In the genomic region with DNA sequence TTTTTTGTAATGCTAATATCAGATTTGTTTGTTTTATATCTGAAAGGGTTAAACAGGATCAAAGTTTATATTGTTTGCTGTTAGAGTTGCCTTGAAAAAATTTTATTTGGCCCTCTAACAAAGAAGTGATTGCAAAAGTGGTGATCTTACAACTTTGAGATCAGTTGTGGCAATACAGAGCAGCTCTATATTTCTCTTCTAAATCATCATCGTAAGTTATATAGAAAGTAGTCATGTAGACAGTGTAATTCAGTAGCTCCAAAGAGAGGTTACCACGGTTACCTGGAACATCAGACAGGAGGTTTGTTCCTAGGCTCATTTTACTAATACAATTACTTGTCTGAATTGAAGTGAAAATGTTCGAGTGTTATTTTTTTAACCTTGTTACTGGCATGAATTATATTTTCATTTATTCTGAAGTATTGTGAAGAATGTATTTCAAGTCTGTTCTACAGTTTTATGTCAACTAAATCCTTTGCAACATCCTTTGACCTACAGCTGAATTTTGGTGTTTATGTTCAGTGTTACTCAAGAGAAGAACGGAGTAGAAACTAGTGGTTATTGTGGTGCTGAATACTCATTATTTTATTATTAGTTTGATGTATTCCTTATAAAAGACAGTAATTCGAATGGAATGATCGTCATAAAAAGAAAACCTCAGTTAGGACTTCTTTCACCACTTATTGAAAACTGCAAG, we compare ENCODE assay signal across 26 cellular contexts.
A peak's percentile ranks its signal among the peaks of the same experiment; 100 is the strongest.
DNase-seq lines count a peak whose midpoint lies in the region; ATAC-seq and TF ChIP-seq lines count a peak whose summit lies in the region.
"Had no signal": no experiment of that assay in that cellular context is flagged by ENCODE, and none has a peak within 500 bp of the region (broad histone marks: within the 10 kb centered on the region; RNA-seq: fewer than 3 reads in every experiment).

No MANE protein-coding gene starts in this region.

- CTCF ChIA-PET in Calu3 (lab: Charles Lee) = no interaction called here
- CTCF ChIA-PET in PC-3 (lab: Charles Lee) = no interaction called here

- H3K4me3 ChIP-seq in PC-3 (ENCODE audit: low read length) = no peak overlapping the region
- no peak overlapping the region for H3K4me3 ChIP-seq in fibroblast of pulmonary artery (replicated peaks; ENCODE audit: low read depth, low read length)
- no peak overlapping the region for H3K4me3 ChIP-seq in esophagus muscularis mucosa
- H3K4me3 ChIP-seq: ascending aorta, left lung, sigmoid colon, SK-N-MC, transverse colon had no signal

- H3K27me3 ChIP-seq in PC-3 (ENCODE audit: low read length) (no peaks in the 10 kb centered on the region), esophagus muscularis mucosa (no peaks in the 10 kb centered on the region)
- H3K27me3 ChIP-seq: ascending aorta, left lung, sigmoid colon, transverse colon had no signal

- H3K4me1 ChIP-seq in PC-3 (ENCODE audit: insufficient read depth, low read length) (peaks cover 13% of the 10 kb centered on the region), esophagus muscularis mucosa (peaks cover 0 to 5% (median 0%) of the 10 kb centered on the region in 4 donors)
- H3K4me1 ChIP-seq: ascending aorta, left lung, parathyroid adenoma, sigmoid colon, transverse colon had no signal

- WGBS in esophagus muscularis mucosa = 61% methylated on average over 6 of the region's 6 CpGs

- no peak overlapping the region for H3K4me2 ChIP-seq in PC-3 (ENCODE audit: low read length)

- POLR2A ChIA-PET in PC-3 (lab: Charles Lee; ENCODE audit: unreplicated experiment) = no interaction called here

- H3K9ac ChIP-seq in PC-3 (ENCODE audit: low read length) = no peak overlapping the region
- H3K9ac ChIP-seq: parathyroid adenoma had no signal

- TF ChIP-seq POLR2A in esophagus muscularis mucosa (IDR thresholded peaks at IDR 0.05; ENCODE audit: low read depth) = no peak

- TF ChIP-seq EP300 in esophagus muscularis mucosa (IDR thresholded peaks at IDR 0.05) = no peak

- TF ChIP-seq CTCF in Calu3 (IDR thresholded peaks at IDR 0.05; ENCODE audit: unreplicated experiment) (no peak), PC-3 (conservative IDR thresholded peaks at IDR 0.05; ENCODE audit: low read depth, low read length) (no peak), fibroblast of pulmonary artery (IDR thresholded peaks at IDR 0.05; ENCODE audit: low read length, missing control alignments) (no peak), esophagus muscularis mucosa (IDR thresholded peaks at IDR 0.05) (no peak)

- no peaks in the 10 kb centered on the region for H3K9me3 ChIP-seq in PC-3 (ENCODE audit: low read length)
- no peaks in the 10 kb centered on the region for H3K9me3 ChIP-seq in esophagus muscularis mucosa
- H3K9me3 ChIP-seq: ascending aorta, sigmoid colon, transverse colon had no signal

- H3K4me3 Mint-ChIP-seq in Calu3 (ENCODE audit: low read depth, unreplicated experiment) = no peak overlapping the region
- H3K4me3 Mint-ChIP-seq: activated naive CD4-positive, alpha-beta T cell treated with anti-CD3 and anti-CD28 coated beads, Interleukin-2, amount 50 U/mL, for 24 hours; B cell; H9; IgD-negative memory B cell; naive thymus-derived CD4-positive, alpha-beta T cell had no signal

- no peaks in the 10 kb centered on the region for H3K79me2 ChIP-seq in PC-3 (ENCODE audit: low read length)
- H3K79me2 ChIP-seq: parathyroid adenoma had no signal

- DNase-seq in DMS 273 (lab: John Stamatoyannopoulos, UW; ENCODE audit: unreplicated experiment) = peak; percentile 40
- DNase-seq in DMS 273 treated with DMSO at 0.1 percent for 48 hours (lab: John Stamatoyannopoulos, UW) = no peak
- DNase-seq in Calu3 = no peak
- no peak for DNase-seq in PC-3
- peak; percentile 52 for DNase-seq in fibroblast of pulmonary artery (ENCODE audit: low read depth)
- DNase-seq in activated CD4-positive, alpha-beta T cell treated with anti-CD3 and anti-CD28 coated beads for 1 hour = no peak
- DNase-seq in esophagus muscularis mucosa (ENCODE audit: extremely low spot score) = no peak
- DNase-seq: 8988T; effector memory CD4-positive, alpha-beta T cell; H9; head of caudate nucleus; left lung; MM.1S; naive thymus-derived CD4-positive, alpha-beta T cell; NCI-H1930; sigmoid colon; stimulated activated CD4-positive, alpha-beta T cell treated with anti-CD3 and anti-CD28 coated beads, Interleukin-15, amount 100 ng/mL, for 24 hours; stimulated activated CD8-positive, alpha-beta memory T cell treated with anti-CD3 and anti-CD28 coated beads, Interleukin-4, amount 100 ng/mL, for 48 hours; transverse colon had no signal

- peaks cover 33% of the 10 kb centered on the region for H3K4me1 Mint-ChIP-seq in Calu3 (ENCODE audit: low read depth, unreplicated experiment)
- H3K4me1 Mint-ChIP-seq: activated naive CD4-positive, alpha-beta T cell treated with anti-CD3 and anti-CD28 coated beads, Interleukin-2, amount 50 U/mL, for 24 hours; B cell; H9; IgD-negative memory B cell; naive thymus-derived CD4-positive, alpha-beta T cell had no signal

- no peak overlapping the region for H2AFZ ChIP-seq in PC-3 (ENCODE audit: low read length)
- H2AFZ ChIP-seq: parathyroid adenoma had no signal

- H3K27ac Mint-ChIP-seq in Calu3 (ENCODE audit: unreplicated experiment) = peak overlapping the region; percentile 47
- H3K27ac Mint-ChIP-seq: activated naive CD4-positive, alpha-beta T cell treated with anti-CD3 and anti-CD28 coated beads, Interleukin-2, amount 50 U/mL, for 24 hours; B cell; H9; IgD-negative memory B cell; naive thymus-derived CD4-positive, alpha-beta T cell had no signal

- H3K36me3 Mint-ChIP-seq in Calu3 (ENCODE audit: insufficient read depth, unreplicated experiment) = peaks cover 5% of the 10 kb centered on the region
- H3K36me3 Mint-ChIP-seq: activated naive CD4-positive, alpha-beta T cell treated with anti-CD3 and anti-CD28 coated beads, Interleukin-2, amount 50 U/mL, for 24 hours; IgD-negative memory B cell; naive thymus-derived CD4-positive, alpha-beta T cell had no signal

- BruUV-seq in Calu3 (replicated peaks; lab: Mats Ljungman, UMichigan) = no TSS peak
- BruUV-seq in PC-3 (replicated peaks; lab: Mats Ljungman, UMichigan) = no TSS peak

- no peaks in the 10 kb centered on the region for H3K27me3 Mint-ChIP-seq in Calu3 (ENCODE audit: unreplicated experiment)
- H3K27me3 Mint-ChIP-seq: activated naive CD4-positive, alpha-beta T cell treated with anti-CD3 and anti-CD28 coated beads, Interleukin-2, amount 50 U/mL, for 24 hours; B cell; IgD-negative memory B cell; naive thymus-derived CD4-positive, alpha-beta T cell had no signal

- ATAC-seq in PC-3 (peak; percentile 21; the same call in 1 of the 2 replicates), GM21723 (IDR thresholded peaks at IDR 0.05; ENCODE audit: unreplicated experiment) (no peak)
- ATAC-seq: left lung; naive thymus-derived CD4-positive, alpha-beta T cell had no signal

- intact Hi-C loops in Calu3 (cut with micrococcal nuclease; ENCODE audit: unreplicated experiment) = loop anchor here (10.0 kb wide), 1 partner anchor 539 kb away; no protein-coding TSS in a partner anchor
- intact Hi-C loops in PC-3 (cut with micrococcal nuclease) = loop anchor here (10.0 kb wide), 1 partner anchor 531 kb away; no protein-coding TSS in a partner anchor
- intact Hi-C loops in esophagus muscularis mucosa (cut with DNase I) = no loop called here

- H3K9me3 Mint-ChIP-seq in Calu3 (ENCODE audit: low read depth, unreplicated experiment) = no peaks in the 10 kb centered on the region
- H3K9me3 Mint-ChIP-seq: activated naive CD4-positive, alpha-beta T cell treated with anti-CD3 and anti-CD28 coated beads, Interleukin-2, amount 50 U/mL, for 24 hours; H9 had no signal

- H3K27ac ChIP-seq in PC-3 (ENCODE audit: low read length) (no peak overlapping the region), esophagus muscularis mucosa (replicated peaks in 1 of 4) (no peak overlapping the region)
- H3K27ac ChIP-seq: ascending aorta, left lung, parathyroid adenoma, sigmoid colon, SK-N-MC, transverse colon had no signal

- no peaks in the 10 kb centered on the region for H3F3A ChIP-seq in PC-3 (ENCODE audit: low read length, unreplicated experiment)

- H4K20me1 ChIP-seq in PC-3 (ENCODE audit: low read length) = no peaks in the 10 kb centered on the region

- no peaks in the 10 kb centered on the region for H3K9me2 ChIP-seq in PC-3 (replicated peaks; ENCODE audit: low read length)

- H3K36me3 ChIP-seq in PC-3 (ENCODE audit: low read depth, low read length) (no peaks in the 10 kb centered on the region), esophagus muscularis mucosa (no peaks in the 10 kb centered on the region)
- H3K36me3 ChIP-seq: ascending aorta, left lung, sigmoid colon, transverse colon had no signal

Comparison
In these comparisons a context has a peak if more than half of its experiments do, and no peak if none do; other contexts are left out.
1. DNase-seq: peak in DMS 273 (single experiment) and fibroblast of pulmonary artery (single experiment); none in DMS 273 treated with DMSO at 0.1 percent for 48 hours (single experiment), Calu3 (single experiment), PC-3 (single experiment), activated CD4-positive, alpha-beta T cell treated with anti-CD3 and anti-CD28 coated beads for 1 hour (single experiment) and esophagus muscularis mucosa (single experiment).